Comparison of ENCODE assay signal across 14 cellular contexts in genomic region chr17:82266142-82266541, GRCh38. TPM values are rescaled to one million over a fixed set of nuclear protein-coding genes. Genes with fewer than 3 reads are reported as not detected.
DNase-seq lines count a peak whose midpoint lies in the region; ATAC-seq and TF ChIP-seq lines count a peak whose summit lies in the region.
"Had no signal": no experiment of that assay in that cellular context is flagged by ENCODE, and none has a peak within 500 bp of the region (broad histone marks: within the 10 kb centered on the region; RNA-seq: fewer than 3 reads in every experiment).

No MANE protein-coding gene starts in this region.

- no peak for DNase-seq in heart right ventricle
- DNase-seq in left cardiac atrium: no peak
- DNase-seq in neuronal stem cell (ENCODE audit: low spot score): no peak
- no peak for DNase-seq in vagina (ENCODE audit: extremely low spot score in 2 of 2)
- DNase-seq in T-helper 2 cell: no peak
- DNase-seq in 8988T: no peak
- no peak for DNase-seq in stimulated activated CD4-positive, alpha-beta T cell treated with anti-CD3 and anti-CD28 coated beads, Interleukin-15, amount 100 ng/mL, for 24 hours
- DNase-seq: activated CD4-positive, alpha-beta T cell treated with anti-CD3 and anti-CD28 coated beads, Interleukin-2, amount 50 U/mL, for 4 hours; glutamatergic neuron; Kasumi-1; left ventricle myocardium superior; NCI-H2107; retina had no signal

- H2BK120ac ChIP-seq in neuronal stem cell (ENCODE audit: low read depth, low read length): no peak overlapping the region

- peaks cover 20% of the 10 kb centered on the region for H3K79me1 ChIP-seq in neuronal stem cell (ENCODE audit: low read depth, low read length)

- H2BK15ac ChIP-seq in neuronal stem cell (ENCODE audit: low read length): no peak overlapping the region

- no peak overlapping the region for H3K4me2 ChIP-seq in neuronal stem cell (ENCODE audit: insufficient read depth, low read length, poor library complexity, severe bottlenecking)

- H4K91ac ChIP-seq in neuronal stem cell (ENCODE audit: low read depth, low read length, poor library complexity): no peak overlapping the region

- H4K8ac ChIP-seq in neuronal stem cell (ENCODE audit: low read depth, low read length): peak overlapping the region; percentile 66

- TF ChIP-seq POLR2A in vagina (IDR thresholded peaks at IDR 0.05): no peak

- H2AK5ac ChIP-seq in neuronal stem cell (ENCODE audit: low read depth, low read length): no peak overlapping the region

- no peak overlapping the region for H2BK12ac ChIP-seq in neuronal stem cell (ENCODE audit: low read length)

- no peak overlapping the region for H3K18ac ChIP-seq in neuronal stem cell (ENCODE audit: low read length)

- whole genome bisulfite sequencing in heart right ventricle, 2 donors: 88 to 92% methylated on average over 10 of the region's 10 CpGs
- whole genome bisulfite sequencing in neuronal stem cell (ENCODE audit: extremely low coverage in 2 of 2, insufficient read length in 2 of 2, insufficient replicate concordance in 1 of 2), 2 donors: no CpG with 5 or more reads among the region's 10 CpGs

- no peak overlapping the region for H2AFZ ChIP-seq in neuronal stem cell (ENCODE audit: low read length)

- no peak for TF ChIP-seq CTCF in heart right ventricle (IDR thresholded peaks at IDR 0.05)
- TF ChIP-seq CTCF in vagina (IDR thresholded peaks at IDR 0.05): no peak

- no peak overlapping the region for H3K4me3 ChIP-seq in heart right ventricle
- no peak overlapping the region for H3K4me3 ChIP-seq in endocrine pancreas (ENCODE audit: control insufficient read depth, insufficient read depth, low read length)
- no peak overlapping the region for H3K4me3 ChIP-seq in neuronal stem cell (ENCODE audit: low read length in 2 of 2)
- no peak overlapping the region for H3K4me3 ChIP-seq in vagina

- peaks cover 4 to 95% (median 47%) of the 10 kb centered on the region in 9 donors for H3K36me3 ChIP-seq in heart right ventricle
- peaks cover 2% of the 10 kb centered on the region for H3K36me3 ChIP-seq in endocrine pancreas (ENCODE audit: control insufficient read depth, insufficient read depth, low read length)
- peaks cover 50 to 98% of the 10 kb centered on the region in 2 donors for H3K36me3 ChIP-seq in neuronal stem cell (replicated peaks in 1 of 2; ENCODE audit: control insufficient read depth in 2 of 2, insufficient read depth in 2 of 2, low read length in 2 of 2)
- H3K36me3 ChIP-seq in vagina: peaks cover 4 to 52% of the 10 kb centered on the region in 2 donors

- peak overlapping the region in 7 of 10 donors; percentile 81 to 94 (median 83) for H3K27ac ChIP-seq in heart right ventricle
- H3K27ac ChIP-seq in neuronal stem cell (replicated peaks; ENCODE audit: low read length): no peak overlapping the region
- H3K27ac ChIP-seq in vagina: peak overlapping the region; percentile 54

- H3K4me1 ChIP-seq in heart right ventricle (peaks cover 18 to 60% (median 53%) of the 10 kb centered on the region in 9 donors), endocrine pancreas (ENCODE audit: control insufficient read depth, insufficient read depth, low read length) (peaks cover 7% of the 10 kb centered on the region), neuronal stem cell (ENCODE audit: control insufficient read depth in 2 of 2, insufficient read depth in 1 of 2, low read depth in 1 of 2, low read length in 2 of 2) (peaks cover 0 to 6% of the 10 kb centered on the region in 2 donors), vagina (peaks cover 53% of the 10 kb centered on the region)

- intact Hi-C loops in heart right ventricle (cut with DNase I) (no loop called here), left cardiac atrium (cut with DNase I) (no loop called here), vagina (cut with DNase I) (no loop called here)

- H2BK5ac ChIP-seq in neuronal stem cell (ENCODE audit: low read length): no peak overlapping the region

- peak overlapping the region; percentile 33 for H3K9ac ChIP-seq in endocrine pancreas (ENCODE audit: control insufficient read depth, insufficient read depth, low read length)
- no peak overlapping the region for H3K9ac ChIP-seq in neuronal stem cell (ENCODE audit: low read depth, low read length, poor library complexity)

- no peak overlapping the region for H3K4ac ChIP-seq in neuronal stem cell (ENCODE audit: low read length)

- ATAC-seq in heart right ventricle (no peak), left cardiac atrium (no peak)

- H3K14ac ChIP-seq in neuronal stem cell (ENCODE audit: low read length): no peak overlapping the region

- H3K27me3 ChIP-seq in heart right ventricle: no peaks in the 10 kb centered on the region
- no peaks in the 10 kb centered on the region for H3K27me3 ChIP-seq in endocrine pancreas (ENCODE audit: control insufficient read depth, insufficient read depth, low read length)
- no peaks in the 10 kb centered on the region for H3K27me3 ChIP-seq in neuronal stem cell (ENCODE audit: control insufficient read depth in 3 of 3, insufficient read depth in 3 of 3, low read depth in 1 of 3, low read length in 3 of 3)
- no peaks in the 10 kb centered on the region for H3K27me3 ChIP-seq in vagina

- H3K9me3 ChIP-seq in heart right ventricle (no peaks in the 10 kb centered on the region), endocrine pancreas (ENCODE audit: control insufficient read depth, low read length) (no peaks in the 10 kb centered on the region), neuronal stem cell (replicated peaks in 1 of 2; ENCODE audit: control insufficient read depth in 2 of 2, insufficient read depth in 1 of 2, low read depth in 1 of 2, low read length in 2 of 2) (peaks cover 0 to under 1% of the 10 kb centered on the region in 2 donors), vagina (no peaks in the 10 kb centered on the region)

- peak overlapping the region; percentile 5 for H3K23ac ChIP-seq in neuronal stem cell (ENCODE audit: low read depth, low read length, poor library complexity)

RNA-seq across cellular contexts. Expression of gene CSNK1D, which starts 7.4 kb away (rescaled TPM):
- total RNA-seq in heart right ventricle: 10 to 100 TPM; 56.8 to 72.7 (median 67.8) TPM
- polyA plus RNA-seq in heart right ventricle: 10 to 100 TPM; 54.4 to 58.1 TPM
- total RNA-seq in left cardiac atrium: 10 to 100 TPM; 63.6 to 88.2 TPM
- 70.3 TPM for polyA plus RNA-seq in neuronal stem cell (2013, experiment 1 of 2)
- polyA plus RNA-seq in neuronal stem cell (2013, experiment 2 of 2): 72.1 TPM
- 67.8 TPM for total RNA-seq in vagina

RNA-seq across cellular contexts. Expression of gene SLC16A3, which starts 37.3 kb away (rescaled TPM):
- total RNA-seq in heart right ventricle (10 to 100 TPM in 5 of 10 donors, 1 to 10 TPM in 5; 4.8 to 65.3 (median 10.1) TPM), left cardiac atrium (10 to 100 TPM; 18.4 to 35.7 TPM), vagina (21.1 TPM)
- 10 to 100 TPM in 1 of 2 donors, 1 to 10 TPM in 1; 8.4 to 33.6 TPM for polyA plus RNA-seq in heart right ventricle
- polyA plus RNA-seq in neuronal stem cell (2013, experiment 1 of 2): 3.5 TPM
- polyA plus RNA-seq in neuronal stem cell (2013, experiment 2 of 2): 3.2 TPM

RNA-seq across cellular contexts. Expression of gene CD7, which starts 51.3 kb away (rescaled TPM):
- total RNA-seq in heart right ventricle: 1 to 10 TPM in 2 of 10 donors, under 1 TPM in 7, not detected in 1; 0.15 to 6.0 (median 0.36) TPM
- polyA plus RNA-seq in heart right ventricle: under 1 TPM; 0.66 to 0.81 TPM
- 1 to 10 TPM in 1 of 2 donors, under 1 TPM in 1; 0.60 to 1.8 TPM for total RNA-seq in left cardiac atrium
- 1.5 TPM for polyA plus RNA-seq in neuronal stem cell (2013, experiment 1 of 2)
- 1.5 TPM for polyA plus RNA-seq in neuronal stem cell (2013, experiment 2 of 2)
- total RNA-seq in vagina: 5.2 TPM

RNA-seq across cellular contexts. Expression of gene CCDC57, which starts 53.5 kb away (rescaled TPM):
- total RNA-seq in heart right ventricle: 10 to 100 TPM in 8 of 10 donors, 1 to 10 TPM in 2; 7.0 to 16.2 (median 10.7) TPM
- polyA plus RNA-seq in heart right ventricle: 10 to 100 TPM in 1 of 2 donors, 1 to 10 TPM in 1; 9.4 to 34.5 TPM
- 10 to 100 TPM; 11.9 to 17.2 TPM for total RNA-seq in left cardiac atrium
- 26.0 TPM for polyA plus RNA-seq in neuronal stem cell (2013, experiment 1 of 2)
- 24.0 TPM for polyA plus RNA-seq in neuronal stem cell (2013, experiment 2 of 2)
- total RNA-seq in vagina: 26.5 TPM
